ENCODE assay signal across 16 cellular contexts in genomic region chr7:12287886-12288285, GRCh38.
DNase-seq lines count a peak whose midpoint lies in the region; ATAC-seq and TF ChIP-seq lines count a peak whose summit lies in the region.
"Had no signal": no experiment of that assay in that cellular context is flagged by ENCODE, and none has a peak within 500 bp of the region (broad histone marks: within the 10 kb centered on the region; RNA-seq: fewer than 3 reads in every experiment).

No MANE protein-coding gene starts in this region.

- no peak for TF ChIP-seq CTCF in mesothelial cell of epicardium (IDR thresholded peaks at IDR 0.05; ENCODE audit: unreplicated experiment)
- TF ChIP-seq CTCF in nephron progenitor cell (IDR thresholded peaks at IDR 0.05): no peak

- peak overlapping the region; percentile 86 for H3K27ac Mint-ChIP-seq in mesothelial cell of epicardium
- H3K27ac Mint-ChIP-seq in nephron progenitor cell: no peak overlapping the region
- H3K27ac Mint-ChIP-seq: H9 had no signal

- H3K4me1 Mint-ChIP-seq in mesothelial cell of epicardium (peaks cover 25% of the 10 kb centered on the region), nephron progenitor cell (no peaks in the 10 kb centered on the region)

- H3K4me3 Mint-ChIP-seq in mesothelial cell of epicardium (no peak overlapping the region), nephron progenitor cell (no peak overlapping the region)
- H3K4me3 Mint-ChIP-seq: H9 had no signal

- peaks cover 7% of the 10 kb centered on the region for H3K36me3 Mint-ChIP-seq in mesothelial cell of epicardium
- no peaks in the 10 kb centered on the region for H3K36me3 Mint-ChIP-seq in nephron progenitor cell (ENCODE audit: low read depth)

- peaks cover 19% of the 10 kb centered on the region for H3K9me3 Mint-ChIP-seq in mesothelial cell of epicardium
- peaks cover 14% of the 10 kb centered on the region for H3K9me3 Mint-ChIP-seq in nephron progenitor cell

- ATAC-seq in left lobe of liver: no peak

- peak; percentile 15 for DNase-seq in M059J (ENCODE audit: low read depth)
- DNase-seq in NCI-H146 (lab: John Stamatoyannopoulos, UW): peak; percentile 45
- peak; percentile 99 for DNase-seq in NCI-H69 (lab: John Stamatoyannopoulos, UW)
- DNase-seq in mesothelial cell of epicardium (ENCODE audit: low spot score in 2 of 2, unreplicated experiment in 2 of 2): no peak
- no peak for DNase-seq in anterior cingulate cortex (lab: John Stamatoyannopoulos, UW)
- DNase-seq in nephron progenitor cell: no peak
- no peak for DNase-seq in left lobe of liver (ENCODE audit: low spot score)
- DNase-seq: C1 segment of cervical spinal cord, DMS 273 treated with DMSO at 0.1 percent for 48 hours, DND-41, H9, NCI-H187, NCI-H510A treated with DMSO at 0.1 percent for 48 hours, Peyer's patch, SW 1271, T-helper 2 cell had no signal

- no peaks in the 10 kb centered on the region for H3K27me3 Mint-ChIP-seq in mesothelial cell of epicardium (ENCODE audit: low read depth)
- no peaks in the 10 kb centered on the region for H3K27me3 Mint-ChIP-seq in nephron progenitor cell (ENCODE audit: low read depth, poor library complexity)

Comparison
In these comparisons a context has a peak if more than half of its experiments do, and no peak if none do; other contexts are left out.
1. DNase-seq: peak in M059J (single experiment), NCI-H146 (single experiment) and NCI-H69 (single experiment); none in mesothelial cell of epicardium (0 of 2), anterior cingulate cortex (0 of 58), nephron progenitor cell (single experiment) and left lobe of liver (single experiment).